Comparison of ENCODE assay signal across 1 cellular context in genomic region chr5:157106668-157107461, GRCh38.
TF ChIP-seq lines count a peak whose summit lies in the region.

No MANE protein-coding gene starts in this region.

TF ChIP-seq in GM12878, 131 proteins besides CTCF, POLR2A, EP300 and RAD21:
- no peak for TF ChIP-seq ASH2L (IDR thresholded peaks at IDR 0.05; ENCODE audit: borderline replicate concordance, low read depth)
- TF ChIP-seq SIN3A (IDR thresholded peaks at IDR 0.05; ENCODE audit: low read depth, low read length), result no peak
- TF ChIP-seq SPI1 (IDR thresholded peaks at IDR 0.05; ENCODE audit: borderline replicate concordance, insufficient read depth, low read depth, low read length), result no peak
- TF ChIP-seq RAD51 (IDR thresholded peaks at IDR 0.05), result no peak
- TF ChIP-seq BRCA1 (IDR thresholded peaks at IDR 0.05; ENCODE audit: low read depth, low read length), result no peak
TF ChIP-seq in GM12878: peak in this region for 0.
